ENCODE assay signal across 1 cellular context in genomic region chr5:59071755-59072549, GRCh38.
TF ChIP-seq lines count a peak whose summit lies in the region.

No MANE protein-coding gene starts in this region.

TF ChIP-seq in HepG2, 621 proteins besides CTCF, POLR2A, EP300 and RAD21 (continued from another document and continues in another):
- peak; percentile 27; the same call in 1 of the 2 replicates for TF ChIP-seq RERE (CRISPR knock-in tag; IDR thresholded peaks at IDR 0.05; ENCODE audit: low read depth)
- TF ChIP-seq ZNF24 (IDR thresholded peaks at IDR 0.05) = 0 out of 2 replicates have a peak, but pooled peaks have one; percentile 24
- TF ChIP-seq SIN3B (IDR thresholded peaks at IDR 0.05; ENCODE audit: low read length) = no peak
- peak; percentile 94 for TF ChIP-seq ARID5B (CRISPR knock-in tag; IDR thresholded peaks at IDR 0.05)
- TF ChIP-seq STAG1 (CRISPR knock-in tag; IDR thresholded peaks at IDR 0.05) = 0 out of 2 replicates have a peak, but pooled peaks have one; percentile 7
- TF ChIP-seq MEIS2 (CRISPR knock-in tag; IDR thresholded peaks at IDR 0.05) = peak; percentile 85
- no peak for TF ChIP-seq ZNF3 (CRISPR knock-in tag; IDR thresholded peaks at IDR 0.05)
- TF ChIP-seq GATAD1 (CRISPR knock-in tag; IDR thresholded peaks at IDR 0.05) = no peak
- TF ChIP-seq GTF2F1 (IDR thresholded peaks at IDR 0.05; ENCODE audit: low read length) = no peak
- TF ChIP-seq ZNF275 (CRISPR knock-in tag; IDR thresholded peaks at IDR 0.05; ENCODE audit: borderline replicate concordance) = no peak
- no peak for TF ChIP-seq PREB (CRISPR knock-in tag; IDR thresholded peaks at IDR 0.05)
- TF ChIP-seq MED13 (CRISPR knock-in tag; IDR thresholded peaks at IDR 0.05) = peak; percentile 39; the same call in 1 of the 2 replicates
- TF ChIP-seq HDAC6 (IDR thresholded peaks at IDR 0.05; ENCODE audit: low read depth, low read length) = no peak
- TF ChIP-seq FOXA1 (IDR thresholded peaks at IDR 0.05) = no peak
- peak; percentile 64 for TF ChIP-seq FOXA1 (CRISPR knock-in tag; IDR thresholded peaks at IDR 0.05)
- peak; percentile 79 for TF ChIP-seq FOXO1 (CRISPR knock-in tag; IDR thresholded peaks at IDR 0.05)
- no peak for TF ChIP-seq XRCC5 (optimal IDR thresholded peaks at IDR 0.05; ENCODE audit: low read length)
- TF ChIP-seq FOXP4 (CRISPR knock-in tag; IDR thresholded peaks at IDR 0.05) = peak; percentile 95
- peak; percentile 47; the same call in 1 of the 2 replicates for TF ChIP-seq ZSCAN5A (CRISPR knock-in tag; IDR thresholded peaks at IDR 0.05; ENCODE audit: borderline replicate concordance)
- TF ChIP-seq YEATS4 (CRISPR knock-in tag; IDR thresholded peaks at IDR 0.05; ENCODE audit: borderline replicate concordance) = no peak
- TF ChIP-seq ARID3A (IDR thresholded peaks at IDR 0.05; ENCODE audit: low read depth, low read length) = peak; percentile 68; the same call in 1 of the 2 replicates
- TF ChIP-seq ZNF609 (CRISPR knock-in tag; IDR thresholded peaks at IDR 0.05; ENCODE audit: borderline replicate concordance) = peak; percentile 88
- TF ChIP-seq ZBTB33 (CRISPR knock-in tag; IDR thresholded peaks at IDR 0.05) = peak; percentile 58; the same call in 1 of the 2 replicates
- TF ChIP-seq IRF2 (CRISPR knock-in tag; IDR thresholded peaks at IDR 0.05) = peak; percentile 41; the same call in 1 of the 2 replicates
- TF ChIP-seq EZH2 (conservative IDR thresholded peaks at IDR 0.05; ENCODE audit: low read depth, low read length) = no peak
- no peak for TF ChIP-seq TCF12 (IDR thresholded peaks at IDR 0.05)
- no peak for TF ChIP-seq TCF12 (CRISPR knock-in tag; IDR thresholded peaks at IDR 0.05)
- TF ChIP-seq REL (CRISPR knock-in tag; conservative IDR thresholded peaks at IDR 0.05) = no peak
- no peak for TF ChIP-seq ATF4 (CRISPR knock-in tag; IDR thresholded peaks at IDR 0.05)
